9 cellular contexts compared by ENCODE assay signal in the genomic region with DNA sequence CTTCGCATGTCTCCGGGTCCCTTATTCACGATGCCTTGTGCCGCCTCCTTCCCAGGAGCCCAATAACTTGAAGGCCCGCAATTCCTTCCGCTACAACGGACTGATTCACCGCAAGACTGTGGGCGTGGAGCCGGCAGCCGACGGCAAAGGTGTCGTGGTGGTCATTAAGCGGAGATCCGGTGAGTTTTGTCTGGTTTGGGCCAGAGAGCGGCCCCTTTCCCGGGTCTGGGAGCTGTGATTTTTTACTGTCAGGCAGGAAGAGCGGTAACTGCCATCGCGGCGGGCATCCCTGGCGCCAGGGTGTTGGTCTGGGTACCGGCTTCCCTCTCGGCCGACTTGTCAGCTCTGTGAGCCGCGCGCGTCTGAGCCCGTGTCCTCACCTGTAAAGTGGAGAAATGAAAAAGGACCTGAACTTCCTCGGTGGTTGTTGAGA. TPM values are rescaled to one million over a fixed set of nuclear protein-coding genes. Genes with fewer than 3 reads are reported as not detected.
DNase-seq lines count a peak whose midpoint lies in the region; ATAC-seq and TF ChIP-seq lines count a peak whose summit lies in the region.
"Had no signal": no experiment of that assay in that cellular context is flagged by ENCODE, and none has a peak within 500 bp of the region (broad histone marks: within the 10 kb centered on the region; RNA-seq: fewer than 3 reads in every experiment).

No MANE protein-coding gene starts in this region.

- H3K9ac ChIP-seq in skeletal muscle satellite cell (ENCODE audit: low read depth, low read length), result peak overlapping the region; percentile 99

- H3K4me3 ChIP-seq in HEK293 (ENCODE audit: low read depth, low read length) (peak overlapping the region; percentile 94), WI38 (ENCODE audit: low read depth, low read length) (peak overlapping the region; percentile 97), gastroesophageal sphincter (peak overlapping the region; percentile 76 to 79), skeletal muscle satellite cell (ENCODE audit: low read length) (peak overlapping the region; percentile 97)

- H3K36me3 ChIP-seq in HEK293 (ENCODE audit: control insufficient read depth in 2 of 2, insufficient read depth in 1 of 2, low read length in 2 of 2) (peaks cover 8 to 53% of the 10 kb centered on the region in 2 experiments), gastroesophageal sphincter (peaks cover 0 to 44% of the 10 kb centered on the region in 2 donors), skeletal muscle satellite cell (ENCODE audit: insufficient read depth, low read length) (peaks cover 55% of the 10 kb centered on the region)

- intact Hi-C loops in sciatic nerve (cut with DNase I), result no loop called here

- DNase-seq in OCI-M2 (lab: John Stamatoyannopoulos, UW; ENCODE audit: unreplicated experiment) (no peak), sciatic nerve (ENCODE audit: low spot score) (no peak), NCI-H774 (lab: John Stamatoyannopoulos, UW) (no peak)
- DNase-seq in activated CD8-positive, alpha-beta memory T cell treated with anti-CD3 and anti-CD28 coated beads, Interleukin-2, amount 50 U/mL, for 48 hours, result no peak

- CTCF ChIA-PET in HEK293 (lab: Yijun Ruan, JAX), result interaction anchor here (1.3 kb wide), 1 partner anchor 95 kb away, joined by 4 read pairs; no protein-coding TSS in a partner anchor

- TF ChIP-seq CTCF in HEK293 (tag by site-specific recombination; IDR thresholded peaks at IDR 0.05), result no peak
- TF ChIP-seq CTCF in WI38 (IDR thresholded peaks at IDR 0.05; ENCODE audit: low read depth, low read length), result no peak
- TF ChIP-seq CTCF in gastroesophageal sphincter (IDR thresholded peaks at IDR 0.05), result no peak

- no peak for ATAC-seq in gastroesophageal sphincter
- no peak for ATAC-seq in sciatic nerve

- TF ChIP-seq POLR2A in gastroesophageal sphincter (IDR thresholded peaks at IDR 0.05), result no peak

- H3K4me1 ChIP-seq in HEK293 (ENCODE audit: control insufficient read depth, insufficient read depth, low read length) (peaks cover 27% of the 10 kb centered on the region), gastroesophageal sphincter (peaks cover 0 to 74% (median 44%) of the 10 kb centered on the region in 3 donors), skeletal muscle satellite cell (ENCODE audit: control insufficient read depth, insufficient read depth, low read length) (peaks cover 41% of the 10 kb centered on the region)

- no peaks in the 10 kb centered on the region for H3K27me3 ChIP-seq in gastroesophageal sphincter
- no peaks in the 10 kb centered on the region for H3K27me3 ChIP-seq in skeletal muscle satellite cell (ENCODE audit: control insufficient read depth, insufficient read depth, low read length)

- peak overlapping the region; percentile 84 for H3K27ac ChIP-seq in HEK293 (ENCODE audit: extremely low read depth, low read depth, low read length)
- peak overlapping the region; percentile 65 to 98 (median 92) for H3K27ac ChIP-seq in gastroesophageal sphincter

- POLR2A ChIA-PET in HEK293 (lab: Yijun Ruan, JAX), result interaction anchor here (0.7 to 7.3 kb wide), 9 partner anchors 13 to 213 kb away, joined by 3 to 78 read pairs (median 6); partner anchors contain the start of genes FIZ1, HSPBP1, IL11 and KMT5C

- peak overlapping the region; percentile 96 for H3K4me2 ChIP-seq in skeletal muscle satellite cell (ENCODE audit: low read length)

- no CpG with 5 or more reads among the region's 31 CpGs for whole genome bisulfite sequencing in gastroesophageal sphincter (ENCODE audit: low coverage in 1 of 2), 2 donors

- H3K9me3 ChIP-seq in HEK293 (ENCODE audit: control insufficient read depth, insufficient read depth, low read depth, low read length) (no peaks in the 10 kb centered on the region), gastroesophageal sphincter (no peaks in the 10 kb centered on the region), skeletal muscle satellite cell (replicated peaks; ENCODE audit: low read length) (no peaks in the 10 kb centered on the region)

- TF ChIP-seq EP300 in gastroesophageal sphincter (IDR thresholded peaks at IDR 0.05), result no peak

TF ChIP-seq in HEK293, 187 proteins besides CTCF, POLR2A, EP300 and RAD21:
- TF ChIP-seq OSR2 (tag by site-specific recombination; IDR thresholded peaks at IDR 0.05) (no peak), SP2 (tag by site-specific recombination; IDR thresholded peaks at IDR 0.05) (peak; percentile 49), ZNF544 (tag by site-specific recombination; IDR thresholded peaks at IDR 0.05) (no peak), ZNF202 (tag by site-specific recombination; IDR thresholded peaks at IDR 0.05; ENCODE audit: borderline replicate concordance) (no peak), ZNF335 (tag by site-specific recombination; conservative IDR thresholded peaks at IDR 0.05) (peak; percentile 8)

RNA-seq across cellular contexts. Expression of gene RPL28, which starts 0.8 kb away (rescaled TPM):
- total RNA-seq in gastroesophageal sphincter (100 to 1,000 TPM; 174 to 282 (median 271) TPM), sciatic nerve (902 TPM)
- 343 and 532 TPM in 2 replicates for total RNA-seq in skeletal muscle satellite cell (2012; rRNA removed)

RNA-seq across cellular contexts. Expression of gene TMEM238, which starts 2.4 kb away (rescaled TPM):
- total RNA-seq in gastroesophageal sphincter (1 to 10 TPM in 2 of 4 donors, not detected in 2; 1.6 to 6.0 TPM), sciatic nerve (2.9 TPM)
- not detected in 2 replicates for total RNA-seq in skeletal muscle satellite cell (2012; rRNA removed)

RNA-seq across cellular contexts. Expression of gene TMEM190, which starts 9.9 kb away (rescaled TPM):
- total RNA-seq in gastroesophageal sphincter (not detected), sciatic nerve (not detected)
- not detected in 2 replicates for total RNA-seq in skeletal muscle satellite cell (2012; rRNA removed)
- total RNA-seq: HT1080 had no signal

RNA-seq across cellular contexts. Expression of gene IL11, which starts 16.3 kb away (rescaled TPM):
- under 1 TPM in 1 of 4 donors, not detected in 3; 0.67 TPM for total RNA-seq in gastroesophageal sphincter
- total RNA-seq in skeletal muscle satellite cell (2012; rRNA removed), result 1.0 and 6.8 TPM in 2 replicates
- total RNA-seq in sciatic nerve, result 0.45 TPM

RNA-seq across cellular contexts. Expression of gene UBE2S, which starts 21.1 kb away (rescaled TPM):
- total RNA-seq in gastroesophageal sphincter (10 to 100 TPM; 12.6 to 17.7 (median 15.4) TPM), sciatic nerve (17.1 TPM)
- total RNA-seq in skeletal muscle satellite cell (2012; rRNA removed), result 80.6 and 158 TPM in 2 replicates
